ENCODE assay signal across 29 cellular contexts in the genomic region with DNA sequence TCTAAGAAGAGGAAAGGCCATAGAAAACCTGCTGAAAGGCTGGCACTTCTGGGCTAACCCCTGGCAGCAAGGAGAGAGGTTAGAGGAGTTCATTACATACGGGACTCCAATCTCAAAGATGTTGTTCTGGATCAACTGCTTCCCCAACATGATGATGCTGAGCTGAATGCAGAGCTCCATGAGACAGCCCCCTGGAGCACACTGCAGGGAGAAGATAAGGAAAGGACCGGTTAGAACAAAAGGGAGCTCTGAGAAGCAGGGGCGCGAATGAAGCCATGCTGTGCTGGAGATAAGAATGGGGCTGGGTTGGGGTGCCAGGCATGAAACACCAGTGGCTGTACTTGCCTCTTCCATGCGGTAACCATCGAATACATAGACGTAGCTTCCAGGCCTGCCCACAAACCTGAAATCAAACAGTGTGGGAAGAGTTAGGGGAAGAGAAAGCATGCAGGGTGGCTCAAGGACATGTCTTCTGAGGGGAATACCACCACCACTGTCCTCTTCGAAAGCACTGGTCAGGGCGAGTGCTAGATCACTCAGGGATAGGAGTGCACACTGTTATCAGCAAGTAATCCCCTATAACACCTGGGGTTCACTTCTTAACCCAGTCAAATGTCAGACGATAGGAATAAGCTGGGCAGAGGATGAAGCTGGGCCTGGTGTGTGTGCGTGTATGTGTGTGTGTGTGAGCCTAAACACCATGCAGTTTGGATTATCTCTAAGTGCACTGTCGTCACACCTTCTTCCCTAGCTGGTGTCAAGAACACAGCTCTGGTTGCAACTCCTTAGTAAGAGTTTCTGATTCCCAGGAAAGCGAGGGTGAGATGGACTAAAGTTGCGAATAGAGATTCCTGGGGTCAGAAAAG.
"Had no signal": no experiment of that assay in that cellular context is flagged by ENCODE, and none has a peak within 500 bp of the region (broad histone marks: within the 10 kb centered on the region; RNA-seq: fewer than 3 reads in every experiment).

No MANE protein-coding gene starts in this region.

- H3K4me1 Mint-ChIP-seq: activated naive CD4-positive, alpha-beta T cell treated with anti-CD3 and anti-CD28 coated beads, Interleukin-2, amount 50 U/mL, for 24 hours; activated naive CD8-positive, alpha-beta T cell treated with anti-CD3 and anti-CD28 coated beads, Interleukin-2, amount 50 U/mL, for 24 hours; central memory CD8-positive, alpha-beta T cell; stimulated activated naive B cell treated with anti-CD40 and anti-IgM and Interleukin-4, amounts not matched to agents 10 μg/mL and 1 μg/mL and 100 μg/mL, for 72 hours had no signal

- ATAC-seq: activated CD8-positive, alpha-beta T cell treated with anti-CD3 and anti-CD28 coated beads for 36 hours; activated naive CD8-positive, alpha-beta T cell treated with anti-CD3 and anti-CD28 coated beads, Interleukin-2, amount 50 U/mL, for 24 hours; right lobe of liver; stimulated activated naive B cell treated with anti-CD40 and anti-IgM and Interleukin-4, amounts not matched to agents 10 μg/mL and 1 μg/mL and 100 μg/mL, for 72 hours; WTC11 had no signal

- H3K9me3 ChIP-seq: left ventricle myocardium inferior, ovary, right lobe of liver, stomach, suprapubic skin, tibial artery had no signal

- FAIRE-seq: endometrium, frontal cortex had no signal

- H3K27ac ChIP-seq: epithelial cell of prostate, left ventricle myocardium inferior, ovary, right lobe of liver, stomach, suprapubic skin, tibial artery had no signal

- H3K9me3 Mint-ChIP-seq: activated CD8-positive, alpha-beta T cell treated with anti-CD3 and anti-CD28 coated beads for 36 hours; activated naive CD4-positive, alpha-beta T cell treated with anti-CD3 and anti-CD28 coated beads, Interleukin-2, amount 50 U/mL, for 24 hours; activated naive CD8-positive, alpha-beta T cell treated with anti-CD3 and anti-CD28 coated beads, Interleukin-2, amount 50 U/mL, for 24 hours; activated T-helper 2 cell treated with anti-CD3 and anti-CD28 coated beads, Interferon-gamma antibody, Interleukin-2, Interleukin-4, amounts not matched to agents 10 μg/mL and 5 μg/mL and 100 μg/mL, durations not matched to agents 14 hours and 24 hours and 36 hours; central memory CD8-positive, alpha-beta T cell; stimulated activated naive B cell treated with anti-CD40 and anti-IgM and Interleukin-4, amounts not matched to agents 10 μg/mL and 1 μg/mL and 100 μg/mL, for 72 hours; T-helper 2 cell treated with Interferon-gamma antibody and Interleukin-4, amounts not matched to agents 5 μg/mL and 100 μg/mL, for 36 hours; WTC11 had no signal

- H3K4me1 ChIP-seq: left ventricle myocardium inferior, right lobe of liver, suprapubic skin had no signal

- H3K27ac Mint-ChIP-seq: activated CD8-positive, alpha-beta T cell treated with anti-CD3 and anti-CD28 coated beads for 36 hours; activated naive CD4-positive, alpha-beta T cell treated with anti-CD3 and anti-CD28 coated beads, Interleukin-2, amount 50 U/mL, for 24 hours; activated naive CD8-positive, alpha-beta T cell treated with anti-CD3 and anti-CD28 coated beads, Interleukin-2, amount 50 U/mL, for 24 hours; activated T-helper 2 cell treated with anti-CD3 and anti-CD28 coated beads, Interferon-gamma antibody, Interleukin-2, Interleukin-4, amounts not matched to agents 10 μg/mL and 5 μg/mL and 100 μg/mL, durations not matched to agents 14 hours and 24 hours and 36 hours; progenitor cell of endocrine pancreas; stimulated activated naive B cell treated with anti-CD40 and anti-IgM and Interleukin-4, amounts not matched to agents 10 μg/mL and 1 μg/mL and 100 μg/mL, for 72 hours; T-helper 2 cell treated with Interferon-gamma antibody and Interleukin-4, amounts not matched to agents 5 μg/mL and 100 μg/mL, for 36 hours; WTC11 had no signal

- H3K27me3 ChIP-seq: ovary, right lobe of liver, stomach, suprapubic skin had no signal

- H3K36me3 Mint-ChIP-seq: activated naive CD4-positive, alpha-beta T cell treated with anti-CD3 and anti-CD28 coated beads, Interleukin-2, amount 50 U/mL, for 24 hours; stimulated activated naive B cell treated with anti-CD40 and anti-IgM and Interleukin-4, amounts not matched to agents 10 μg/mL and 1 μg/mL and 100 μg/mL, for 72 hours; WTC11 had no signal

- H3K4me3 ChIP-seq: left ventricle myocardium inferior, ovary, right lobe of liver, smooth muscle cell, stomach, suprapubic skin, tibial artery had no signal

- H3K4me3 Mint-ChIP-seq: activated CD8-positive, alpha-beta T cell treated with anti-CD3 and anti-CD28 coated beads for 36 hours; activated naive CD4-positive, alpha-beta T cell treated with anti-CD3 and anti-CD28 coated beads, Interleukin-2, amount 50 U/mL, for 24 hours; activated naive CD8-positive, alpha-beta T cell treated with anti-CD3 and anti-CD28 coated beads, Interleukin-2, amount 50 U/mL, for 24 hours; central memory CD8-positive, alpha-beta T cell; stimulated activated naive B cell treated with anti-CD40 and anti-IgM and Interleukin-4, amounts not matched to agents 10 μg/mL and 1 μg/mL and 100 μg/mL, for 72 hours; T-helper 2 cell treated with Interferon-gamma antibody and Interleukin-4, amounts not matched to agents 5 μg/mL and 100 μg/mL, for 36 hours; WTC11 had no signal

- H3K36me3 ChIP-seq: left ventricle myocardium inferior, ovary, right lobe of liver, stomach, suprapubic skin, tibial artery had no signal

- H3K27me3 Mint-ChIP-seq: activated naive CD8-positive, alpha-beta T cell treated with anti-CD3 and anti-CD28 coated beads, Interleukin-2, amount 50 U/mL, for 24 hours had no signal

- DNase-seq: activated CD4-positive, alpha-beta T cell treated with anti-CD3 and anti-CD28 coated beads, Interleukin-2, amount 50 U/mL, for 1 hour; activated CD8-positive, alpha-beta T cell treated with anti-CD3 and anti-CD28 coated beads for 36 hours; activated naive CD8-positive, alpha-beta T cell treated with anti-CD3 and anti-CD28 coated beads, Interleukin-2, amount 50 U/mL, for 24 hours; activated T-cell treated with anti-CD3 and anti-CD28 coated beads, Interleukin-2, amount 50 U/mL, for 48 hours; amygdala; dermis blood vessel endothelial cell; effector CD4-positive, alpha-beta T cell; islet precursor cell; left ventricle myocardium inferior; ovary; right lobe of liver; stimulated activated CD4-positive, alpha-beta T cell treated with anti-CD3 and anti-CD28 coated beads, Interleukin-1b, Interleukin-23, amount 100 ng/mL, for 48 hours; stimulated activated CD4-positive, alpha-beta T cell treated with anti-CD3 and anti-CD28 coated beads, Interleukin-4, amount 100 ng/mL, for 4 hours; stimulated activated CD8-positive, alpha-beta memory T cell treated with anti-CD3 and anti-CD28 coated beads, Interleukin-4, amount 100 ng/mL, for 48 hours; stimulated activated naive B cell treated with anti-CD40 and anti-IgM and Interleukin-4, amounts not matched to agents 10 μg/mL and 1 μg/mL and 100 μg/mL, for 72 hours; stomach; T-helper 1 cell; tibial artery had no signal
